18 cellular contexts compared by ENCODE assay signal in the genomic region with DNA sequence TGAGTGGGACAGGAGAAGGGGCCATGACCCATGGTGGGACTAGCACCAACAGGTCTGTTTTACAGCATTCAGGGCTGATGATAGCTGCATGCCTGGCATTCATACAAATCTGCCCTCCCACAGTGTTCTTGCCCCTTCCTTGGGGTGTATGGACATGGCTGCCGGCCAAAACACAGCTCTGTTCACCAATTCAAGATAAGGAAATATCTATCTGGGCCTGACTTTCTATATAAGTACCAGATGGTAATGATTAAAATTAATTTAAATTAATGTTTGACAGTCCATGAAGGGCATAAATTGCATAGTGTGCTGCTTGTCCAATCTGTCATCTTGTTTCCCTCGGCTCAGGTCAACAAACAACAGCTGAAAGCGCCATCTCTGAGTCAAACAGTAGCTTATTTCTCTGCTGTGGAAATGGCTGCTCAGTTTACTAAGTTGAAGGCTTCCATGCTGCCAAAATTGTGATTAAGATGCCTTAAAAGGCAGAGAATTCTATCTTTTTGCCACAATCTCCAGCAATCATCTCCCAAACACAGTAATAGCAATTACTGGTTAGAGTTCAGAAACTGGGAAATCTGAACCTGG.
"Had no signal": no experiment of that assay in that cellular context is flagged by ENCODE, and none has a peak within 500 bp of the region (broad histone marks: within the 10 kb centered on the region; RNA-seq: fewer than 3 reads in every experiment).

No MANE protein-coding gene starts in this region.

- H3K4me3 ChIP-seq: esophagus muscularis mucosa, gastrocnemius medialis, heart right ventricle, right atrium auricular region, suprapubic skin, thyroid gland had no signal

- ATAC-seq: gastrocnemius medialis; heart right ventricle; left lobe of liver; stimulated activated effector memory CD8-positive, alpha-beta T cell treated with anti-CD3 and anti-CD28 coated beads, Interleukin-12 subunit alpha, Interleukin-12 subunit beta, amount 100 ng/mL, for 72 hours; stimulated activated naive CD8-positive, alpha-beta T cell treated with anti-CD3 and anti-CD28 coated beads, Interleukin-15, Interleukin-2, amounts not matched to agents 100 U/mL and 50 U/mL, for 24 hours had no signal

- H3K9me3 ChIP-seq: esophagus muscularis mucosa, gastrocnemius medialis, heart right ventricle, right atrium auricular region, suprapubic skin, thyroid gland had no signal

- DNase-seq: effector memory CD4-positive, alpha-beta T cell; gastrocnemius medialis; heart right ventricle; hypothalamus; kidney glomerular epithelial cell; mammary epithelial cell; midbrain; naive B cell; nephron progenitor cell; stimulated activated CD4-positive, alpha-beta T cell treated with anti-CD3 and anti-CD28 coated beads, Interleukin-4, amount 100 ng/mL, for 1 hour; stimulated activated CD8-positive, alpha-beta memory T cell treated with anti-CD3 and anti-CD28 coated beads, Interleukin-4, amount 100 ng/mL, for 48 hours; stimulated activated naive CD8-positive, alpha-beta T cell treated with anti-CD3 and anti-CD28 coated beads, Interleukin-15, Interleukin-2, amounts not matched to agents 100 U/mL and 50 U/mL, for 24 hours; thyroid gland had no signal

- H3K4me1 ChIP-seq: esophagus muscularis mucosa, gastrocnemius medialis, heart right ventricle, right atrium auricular region, suprapubic skin had no signal

- H3K27me3 ChIP-seq: gastrocnemius medialis, right atrium auricular region, suprapubic skin, thyroid gland had no signal

- H3K36me3 ChIP-seq: esophagus muscularis mucosa, gastrocnemius medialis, heart right ventricle, right atrium auricular region, suprapubic skin, thyroid gland had no signal

- H3K27ac ChIP-seq: esophagus muscularis mucosa, gastrocnemius medialis, heart right ventricle, right atrium auricular region, suprapubic skin, thyroid gland had no signal
